14 cellular contexts compared by ENCODE assay signal in the genomic region with DNA sequence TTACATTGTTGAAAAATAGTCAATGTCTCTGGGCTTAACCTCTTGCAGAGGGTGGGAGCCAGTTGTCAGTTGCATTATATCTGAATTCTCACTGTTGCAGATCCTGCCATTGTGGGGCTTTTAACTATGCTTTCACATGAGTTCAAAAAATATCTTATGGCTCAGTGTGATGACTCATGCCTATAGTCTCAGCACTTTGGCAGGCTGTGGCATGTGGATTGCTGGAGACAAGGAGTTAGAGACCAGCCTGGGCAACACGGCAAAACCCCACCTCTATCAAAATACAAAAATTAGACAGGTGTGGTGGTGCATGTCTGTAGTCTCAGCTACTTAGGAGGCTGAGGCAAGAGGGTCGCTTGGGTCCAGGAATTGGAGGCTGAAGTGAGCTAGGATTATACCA. TPM values are rescaled to one million over a fixed set of nuclear protein-coding genes. Genes with fewer than 3 reads are reported as not detected.
DNase-seq lines count a peak whose midpoint lies in the region; ATAC-seq, FAIRE-seq and TF ChIP-seq lines count a peak whose summit lies in the region.
"Not testable (repeated sequence)": the region's sequence is repeated elsewhere in the genome, so short reads cannot be mapped to it uniquely, and the experiment has no call there.
"Had no signal": no experiment of that assay in that cellular context is flagged by ENCODE, and none has a peak within 500 bp of the region (broad histone marks: within the 10 kb centered on the region; RNA-seq: fewer than 3 reads in every experiment).

No MANE protein-coding gene starts in this region.

- H3K4me1 Mint-ChIP-seq in MCF 10A (ENCODE audit: insufficient read depth, unreplicated experiment), result not testable (repeated sequence)

- H3K27me3 Mint-ChIP-seq in MCF 10A (ENCODE audit: insufficient read depth, unreplicated experiment), result not testable (repeated sequence)

- intact Hi-C loops in PC-3 (cut with micrococcal nuclease); MCF 10A (cut with micrococcal nuclease): not testable (repeated sequence)

- H3K9me3 ChIP-seq in PC-3 (ENCODE audit: low read length); RWPE2 (ENCODE audit: severe bottlenecking): not testable (repeated sequence)

- peak; percentile 99 for ATAC-seq in PC-3
- peak; percentile 71 for ATAC-seq in RWPE2 (ENCODE audit: low read depth)

- not testable (repeated sequence) for BruUV-seq in PC-3 (replicated peaks; lab: Mats Ljungman, UMichigan); MCF 10A (replicated peaks; lab: Mats Ljungman, UMichigan)

- H3K27me3 ChIP-seq in PC-3 (ENCODE audit: low read length); RWPE2 (ENCODE audit: insufficient read depth, poor library complexity, severe bottlenecking): not testable (repeated sequence)

- H4K20me1 ChIP-seq in PC-3 (ENCODE audit: low read length), result not testable (repeated sequence)

- not testable (repeated sequence) for H3K36me3 Mint-ChIP-seq in MCF 10A (ENCODE audit: insufficient read depth, unreplicated experiment)

- not testable (repeated sequence) for H3K27ac Mint-ChIP-seq in MCF 10A (ENCODE audit: low read depth, unreplicated experiment)

- not testable (repeated sequence) for H3K4me3 Mint-ChIP-seq in MCF 10A (ENCODE audit: unreplicated experiment)

- FAIRE-seq in H54 (lab: Jason Lieb, UNC), result peak; percentile 30

- TF ChIP-seq CTCF in PC-3 (conservative IDR thresholded peaks at IDR 0.05; ENCODE audit: low read depth, low read length); RWPE2 (IDR thresholded peaks at IDR 0.05; ENCODE audit: poor library complexity, severe bottlenecking); MCF 10A (IDR thresholded peaks at IDR 0.05; ENCODE audit: unreplicated experiment): not testable (repeated sequence)

- not testable (repeated sequence) for H3K4me2 ChIP-seq in PC-3 (ENCODE audit: low read length)

- CTCF ChIA-PET in PC-3 (lab: Charles Lee); MCF 10A (lab: Yijun Ruan, JAX): not testable (repeated sequence)

- not testable (repeated sequence) for H3F3A ChIP-seq in PC-3 (ENCODE audit: low read length, unreplicated experiment)

- not testable (repeated sequence) for H3K36me3 ChIP-seq in PC-3 (ENCODE audit: low read depth, low read length); RWPE2 (ENCODE audit: low read depth)

- DNase-seq in H54 (ENCODE audit: insufficient read length, low spot score); RWPE2 (ENCODE audit: low spot score): not testable (repeated sequence)
- peak; percentile 42 for DNase-seq in LHCN-M2 (ENCODE audit: low read depth)
- peak; percentile 40 for DNase-seq in PC-3
- DNase-seq in MCF 10A (ENCODE audit: unreplicated experiment), result peak; percentile 41
- DNase-seq in fibroblast of peridontal ligament (ENCODE audit: extremely low read depth), result peak; percentile 5
- peak; percentile 8 for DNase-seq in myocyte (ENCODE audit: low read depth)

- H3K27ac ChIP-seq in PC-3 (ENCODE audit: low read length); RWPE2 (ENCODE audit: poor library complexity, severe bottlenecking): not testable (repeated sequence)

- not testable (repeated sequence) for H3K4me1 ChIP-seq in PC-3 (ENCODE audit: insufficient read depth, low read length); RWPE2 (ENCODE audit: insufficient read depth, poor library complexity, severe bottlenecking)

- H3K4me3 ChIP-seq in PC-3 (ENCODE audit: low read length); RWPE2 (ENCODE audit: severe bottlenecking): not testable (repeated sequence)

- TF ChIP-seq POLR2A in H54 (IDR thresholded peaks at IDR 0.05; ENCODE audit: low read depth, low read length), result not testable (repeated sequence)

- not testable (repeated sequence) for H3K9me3 Mint-ChIP-seq in MCF 10A (ENCODE audit: unreplicated experiment)

- H3K9ac ChIP-seq in PC-3 (ENCODE audit: low read length), result not testable (repeated sequence)

- POLR2A ChIA-PET in PC-3 (lab: Charles Lee; ENCODE audit: unreplicated experiment); MCF 10A (lab: Yijun Ruan, JAX): not testable (repeated sequence)

- H2AFZ ChIP-seq in PC-3 (ENCODE audit: low read length), result not testable (repeated sequence)

- H3K79me2 ChIP-seq in PC-3 (ENCODE audit: low read length), result not testable (repeated sequence)

- H3K9me2 ChIP-seq in PC-3 (replicated peaks; ENCODE audit: low read length), result not testable (repeated sequence)

RNA-seq across cellular contexts. Expression of a gene that starts 38.2 kb away (rescaled TPM):
- total RNA-seq in LHCN-M2 (2014; rRNA removed) (1.1 and 1.4 TPM in 2 replicates), PC-3 (2014; rRNA removed) (0.35 and 0.51 TPM in 2 replicates), MCF 10A (2022) (not detected in 2 replicates), myocyte (0.88 and 1.6 TPM in 2 replicates)
- polyA plus RNA-seq in LHCN-M2 (2012), result 1.9 TPM
- polyA plus RNA-seq in myocyte (2012), result 2.5 TPM
- total RNA-seq: CD4-positive, alpha-beta memory T cell; GM23338; H7; HFFc6 had no signal
- polyA plus RNA-seq: A549, AG04450, CD14-positive monocyte, GM23338 had no signal
